25 cellular contexts compared by ENCODE assay signal in genomic region chr5:173940269-173940668, GRCh38. TPM values are rescaled to one million over a fixed set of nuclear protein-coding genes. Genes with fewer than 3 reads are reported as not detected.
"Had no signal": no experiment of that assay in that cellular context is flagged by ENCODE, and none has a peak within 500 bp of the region (broad histone marks: within the 10 kb centered on the region; RNA-seq: fewer than 3 reads in every experiment).

No MANE protein-coding gene starts in this region.

- ATAC-seq: activated CD4-positive, alpha-beta T cell treated with anti-CD3 and anti-CD28 coated beads for 36 hours; activated CD8-positive, alpha-beta T cell treated with anti-CD3 and anti-CD28 coated beads for 36 hours; activated T-cell treated with anti-CD3 and anti-CD28 coated beads, Interleukin-2, amount 50 U/mL, for 72 hours; left cardiac atrium; mucosa of descending colon; naive thymus-derived CD8-positive, alpha-beta T cell; upper lobe of right lung had no signal

- H3K9me3 ChIP-seq: mucosa of descending colon, prostate gland, sigmoid colon, suprapubic skin, upper lobe of right lung had no signal

- H3K27ac ChIP-seq: coronary artery, prostate gland, sigmoid colon, suprapubic skin, upper lobe of right lung, VCaP had no signal

- DNase-seq: activated CD4-positive, alpha-beta T cell treated with anti-CD3 and anti-CD28 coated beads for 36 hours; activated CD8-positive, alpha-beta memory T cell treated with anti-CD3 and anti-CD28 coated beads, Interleukin-2, amount 50 U/mL, for 4 hours; activated CD8-positive, alpha-beta T cell treated with anti-CD3 and anti-CD28 coated beads for 36 hours; activated naive CD8-positive, alpha-beta T cell treated with anti-CD3 and anti-CD28 coated beads, Interleukin-2, amount 10 ng/mL, durations not matched to agents 7 days and 5 days; activated T-cell treated with anti-CD3 and anti-CD28 coated beads, Interleukin-2, amount 50 U/mL, for 72 hours; effector CD4-positive, alpha-beta T cell; hypothalamus; immature natural killer cell; left cardiac atrium; mammary epithelial cell; mucosa of descending colon; naive thymus-derived CD8-positive, alpha-beta T cell; nucleus accumbens; sigmoid colon; stimulated activated CD4-positive, alpha-beta T cell treated with anti-CD3 and anti-CD28 coated beads, Interleukin-12 subunit alpha, Interleukin-12 subunit beta, amount 100 ng/mL, for 4 hours; stimulated activated CD4-positive, alpha-beta T cell treated with anti-CD3 and anti-CD28 coated beads, Interleukin-2, amount 100 ng/mL, for 48 hours; stimulated activated naive CD4-positive, alpha-beta T cell treated with Interleukin-2 at 50 U/mL for 16 hours; upper lobe of right lung had no signal

- H3K27me3 ChIP-seq: sigmoid colon, suprapubic skin, upper lobe of right lung had no signal

- H3K4me3 ChIP-seq: coronary artery, mucosa of descending colon, prostate gland, sigmoid colon, suprapubic skin, upper lobe of right lung had no signal

RNA-seq across cellular contexts. Expression of gene C5orf47, which starts 48.7 kb away (rescaled TPM):
- total RNA-seq: activated CD4-positive, alpha-beta T cell treated with anti-CD3 and anti-CD28 coated beads for 36 hours; activated CD8-positive, alpha-beta T cell treated with anti-CD3 and anti-CD28 coated beads for 36 hours; activated naive CD8-positive, alpha-beta T cell treated with anti-CD3 and anti-CD28 coated beads, Interleukin-2, amount 10 ng/mL, durations not matched to agents 7 days and 5 days; activated T-cell treated with anti-CD3 and anti-CD28 coated beads, Interleukin-2, amount 50 U/mL, for 72 hours; astrocyte; endothelial cell of umbilical vein; fibroblast of lung; mammary epithelial cell; mucosa of descending colon; naive thymus-derived CD8-positive, alpha-beta T cell; sigmoid colon; suprapubic skin; upper lobe of right lung had no signal
- polyA plus RNA-seq: endothelial cell of umbilical vein; fibroblast of lung; immature natural killer cell; mammary epithelial cell; naive thymus-derived CD8-positive, alpha-beta T cell; sigmoid colon had no signal
